21 cellular contexts compared by ENCODE assay signal in genomic region chr2:143675006-143675405, GRCh38.
DNase-seq lines count a peak whose midpoint lies in the region; ATAC-seq, FAIRE-seq and TF ChIP-seq lines count a peak whose summit lies in the region.
"Had no signal": no experiment of that assay in that cellular context is flagged by ENCODE, and none has a peak within 500 bp of the region (broad histone marks: within the 10 kb centered on the region; RNA-seq: fewer than 3 reads in every experiment).

No MANE protein-coding gene starts in this region.

- intact Hi-C loops in activated CD8-positive, alpha-beta T cell treated with anti-CD3 and anti-CD28 coated beads for 36 hours (cut with micrococcal nuclease), result no loop called here

- no peaks in the 10 kb centered on the region for H3K9me3 Mint-ChIP-seq in activated CD8-positive, alpha-beta T cell treated with anti-CD3 and anti-CD28 coated beads for 36 hours
- no peaks in the 10 kb centered on the region for H3K9me3 Mint-ChIP-seq in activated CD8-positive, alpha-beta T cell treated with anti-CD3 and anti-CD28 coated beads, Interleukin-2, amount 10 ng/mL, durations not matched to agents 7 days and 5 days (ENCODE audit: insufficient read depth)
- peaks cover 0 to 8% of the 10 kb centered on the region in 2 donors for H3K9me3 Mint-ChIP-seq in activated naive CD4-positive, alpha-beta T cell treated with anti-CD3 and anti-CD28 coated beads, Interleukin-2, amount 50 U/mL, for 72 hours
- no peaks in the 10 kb centered on the region for H3K9me3 Mint-ChIP-seq in activated naive CD4-positive, alpha-beta T cell treated with anti-CD3 and anti-CD28 coated beads, Interleukin-2, amount 10 ng/mL, durations not matched to agents 7 days and 5 days
- no peaks in the 10 kb centered on the region for H3K9me3 Mint-ChIP-seq in activated T-helper 17 cell treated with anti-CD3 and anti-CD28 coated beads, Interleukin-2, amount 50 U/mL, for 72 hours
- H3K9me3 Mint-ChIP-seq: CD8-positive, alpha-beta T cell; H9 had no signal

- CTCF ChIA-PET in activated CD8-positive, alpha-beta T cell treated with anti-CD3 and anti-CD28 coated beads for 36 hours (lab: Charles Lee), result interaction anchor here (1.2 kb wide), 1 partner anchor 12 kb away, joined by 8 read pairs; no protein-coding TSS in a partner anchor
- CTCF ChIA-PET in activated CD8-positive, alpha-beta T cell treated with anti-CD3 and anti-CD28 coated beads, Interleukin-2, amount 10 ng/mL, durations not matched to agents 7 days and 5 days (lab: Charles Lee), result no interaction called here
- CTCF ChIA-PET in activated naive CD4-positive, alpha-beta T cell treated with anti-CD3 and anti-CD28 coated beads, Interleukin-2, amount 10 ng/mL, durations not matched to agents 7 days and 5 days (lab: Charles Lee), result no interaction called here

- H3K4me1 Mint-ChIP-seq in activated CD8-positive, alpha-beta T cell treated with anti-CD3 and anti-CD28 coated beads for 36 hours (ENCODE audit: low read depth), result peaks cover 23% of the 10 kb centered on the region
- H3K4me1 Mint-ChIP-seq in activated CD8-positive, alpha-beta T cell treated with anti-CD3 and anti-CD28 coated beads, Interleukin-2, amount 10 ng/mL, durations not matched to agents 7 days and 5 days (ENCODE audit: low read depth), result no peaks in the 10 kb centered on the region
- no peaks in the 10 kb centered on the region for H3K4me1 Mint-ChIP-seq in activated naive CD4-positive, alpha-beta T cell treated with anti-CD3 and anti-CD28 coated beads, Interleukin-2, amount 10 ng/mL, durations not matched to agents 7 days and 5 days
- H3K4me1 Mint-ChIP-seq in activated T-helper 17 cell treated with anti-CD3 and anti-CD28 coated beads, Interleukin-2, amount 50 U/mL, for 72 hours, result peaks cover 5% of the 10 kb centered on the region
- H3K4me1 Mint-ChIP-seq: H9 had no signal

- peaks cover 29% of the 10 kb centered on the region for H3K36me3 Mint-ChIP-seq in activated CD8-positive, alpha-beta T cell treated with anti-CD3 and anti-CD28 coated beads for 36 hours (ENCODE audit: low read depth)
- peaks cover 36% of the 10 kb centered on the region for H3K36me3 Mint-ChIP-seq in activated CD8-positive, alpha-beta T cell treated with anti-CD3 and anti-CD28 coated beads, Interleukin-2, amount 10 ng/mL, durations not matched to agents 7 days and 5 days (ENCODE audit: low read depth)
- peaks cover 12 to 32% of the 10 kb centered on the region in 2 donors for H3K36me3 Mint-ChIP-seq in activated naive CD4-positive, alpha-beta T cell treated with anti-CD3 and anti-CD28 coated beads, Interleukin-2, amount 50 U/mL, for 72 hours
- H3K36me3 Mint-ChIP-seq in activated naive CD4-positive, alpha-beta T cell treated with anti-CD3 and anti-CD28 coated beads, Interleukin-2, amount 10 ng/mL, durations not matched to agents 7 days and 5 days, result peaks cover 48% of the 10 kb centered on the region
- peaks cover 47% of the 10 kb centered on the region for H3K36me3 Mint-ChIP-seq in activated T-helper 17 cell treated with anti-CD3 and anti-CD28 coated beads, Interleukin-2, amount 50 U/mL, for 72 hours (ENCODE audit: low read depth)

- H3K27ac Mint-ChIP-seq in activated CD8-positive, alpha-beta T cell treated with anti-CD3 and anti-CD28 coated beads for 36 hours, result peak overlapping the region; percentile 3
- H3K27ac Mint-ChIP-seq in activated CD8-positive, alpha-beta T cell treated with anti-CD3 and anti-CD28 coated beads, Interleukin-2, amount 10 ng/mL, durations not matched to agents 7 days and 5 days, result no peak overlapping the region
- no peak overlapping the region for H3K27ac Mint-ChIP-seq in activated naive CD4-positive, alpha-beta T cell treated with anti-CD3 and anti-CD28 coated beads, Interleukin-2, amount 50 U/mL, for 72 hours
- H3K27ac Mint-ChIP-seq in activated naive CD4-positive, alpha-beta T cell treated with anti-CD3 and anti-CD28 coated beads, Interleukin-2, amount 10 ng/mL, durations not matched to agents 7 days and 5 days, result no peak overlapping the region
- peak overlapping the region; percentile 1 for H3K27ac Mint-ChIP-seq in activated T-helper 17 cell treated with anti-CD3 and anti-CD28 coated beads, Interleukin-2, amount 50 U/mL, for 72 hours
- H3K27ac Mint-ChIP-seq: CD8-positive, alpha-beta T cell; H9 had no signal

- TF ChIP-seq CTCF in activated CD8-positive, alpha-beta T cell treated with anti-CD3 and anti-CD28 coated beads for 36 hours (IDR thresholded peaks at IDR 0.05), result no peak

- no peak for DNase-seq in activated CD8-positive, alpha-beta T cell treated with anti-CD3 and anti-CD28 coated beads for 36 hours
- no peak for DNase-seq in activated CD8-positive, alpha-beta T cell treated with anti-CD3 and anti-CD28 coated beads, Interleukin-2, amount 10 ng/mL, durations not matched to agents 7 days and 5 days
- no peak for DNase-seq in activated naive CD4-positive, alpha-beta T cell treated with anti-CD3 and anti-CD28 coated beads, Interleukin-2, amount 50 U/mL, for 72 hours (ENCODE audit: low spot score in 2 of 2)
- DNase-seq in activated naive CD4-positive, alpha-beta T cell treated with anti-CD3 and anti-CD28 coated beads, Interleukin-2, amount 10 ng/mL, durations not matched to agents 7 days and 5 days, result no peak
- DNase-seq in GM18507 (ENCODE audit: extremely low spot score, insufficient read length, low read depth), result no peak
- DNase-seq in AG08395 (ENCODE audit: low spot score), result no peak
- DNase-seq: BE2C; CD8-positive, alpha-beta T cell; COR-L47; DMS153; DMS79 treated with DMSO at 0.1 percent for 48 hours; EL; GOT3; H9 had no signal

- peak; percentile 27 for ATAC-seq in activated CD8-positive, alpha-beta T cell treated with anti-CD3 and anti-CD28 coated beads for 36 hours
- no peak for ATAC-seq in activated CD8-positive, alpha-beta T cell treated with anti-CD3 and anti-CD28 coated beads, Interleukin-2, amount 10 ng/mL, durations not matched to agents 7 days and 5 days
- peak; percentile 26 to 72 for ATAC-seq in activated naive CD4-positive, alpha-beta T cell treated with anti-CD3 and anti-CD28 coated beads, Interleukin-2, amount 50 U/mL, for 72 hours
- peak; percentile 66 for ATAC-seq in activated T-helper 17 cell treated with anti-CD3 and anti-CD28 coated beads, Interleukin-2, amount 50 U/mL, for 72 hours (replicated peaks)
- ATAC-seq: CD8-positive, alpha-beta T cell; HepG2 had no signal

- FAIRE-seq in GM18507 (lab: Jason Lieb, UNC), result peak; percentile 33
- FAIRE-seq: A204.1, D721Med, G401.6, GM12891, HepG2, HTR-8/SVneo had no signal

- POLR2A ChIA-PET in activated CD8-positive, alpha-beta T cell treated with anti-CD3 and anti-CD28 coated beads for 36 hours (lab: Charles Lee), result no interaction called here
- POLR2A ChIA-PET in activated CD8-positive, alpha-beta T cell treated with anti-CD3 and anti-CD28 coated beads, Interleukin-2, amount 10 ng/mL, durations not matched to agents 7 days and 5 days (lab: Charles Lee), result no interaction called here

- H3K4me3 Mint-ChIP-seq in activated CD8-positive, alpha-beta T cell treated with anti-CD3 and anti-CD28 coated beads for 36 hours, result no peak overlapping the region
- H3K4me3 Mint-ChIP-seq in activated CD8-positive, alpha-beta T cell treated with anti-CD3 and anti-CD28 coated beads, Interleukin-2, amount 10 ng/mL, durations not matched to agents 7 days and 5 days, result no peak overlapping the region
- no peak overlapping the region for H3K4me3 Mint-ChIP-seq in activated naive CD4-positive, alpha-beta T cell treated with anti-CD3 and anti-CD28 coated beads, Interleukin-2, amount 10 ng/mL, durations not matched to agents 7 days and 5 days
- no peak overlapping the region for H3K4me3 Mint-ChIP-seq in activated T-helper 17 cell treated with anti-CD3 and anti-CD28 coated beads, Interleukin-2, amount 50 U/mL, for 72 hours
- H3K4me3 Mint-ChIP-seq: CD8-positive, alpha-beta T cell; H9 had no signal

- H3K27me3 Mint-ChIP-seq in activated CD8-positive, alpha-beta T cell treated with anti-CD3 and anti-CD28 coated beads for 36 hours, result no peaks in the 10 kb centered on the region
- H3K27me3 Mint-ChIP-seq in activated CD8-positive, alpha-beta T cell treated with anti-CD3 and anti-CD28 coated beads, Interleukin-2, amount 10 ng/mL, durations not matched to agents 7 days and 5 days (ENCODE audit: low read depth), result no peaks in the 10 kb centered on the region
- H3K27me3 Mint-ChIP-seq in activated naive CD4-positive, alpha-beta T cell treated with anti-CD3 and anti-CD28 coated beads, Interleukin-2, amount 10 ng/mL, durations not matched to agents 7 days and 5 days, result no peaks in the 10 kb centered on the region
- H3K27me3 Mint-ChIP-seq in activated T-helper 17 cell treated with anti-CD3 and anti-CD28 coated beads, Interleukin-2, amount 50 U/mL, for 72 hours, result no peaks in the 10 kb centered on the region

Comparison
In these comparisons a context has a peak if more than half of its experiments do, and no peak if none do; other contexts are left out.
1. H3K27ac Mint-ChIP-seq: peak in activated CD8-positive, alpha-beta T cell treated with anti-CD3 and anti-CD28 coated beads for 36 hours (single experiment) and activated T-helper 17 cell treated with anti-CD3 and anti-CD28 coated beads, Interleukin-2, amount 50 U/mL, for 72 hours (single experiment); none in activated CD8-positive, alpha-beta T cell treated with anti-CD3 and anti-CD28 coated beads, Interleukin-2, amount 10 ng/mL, durations not matched to agents 7 days and 5 days (single experiment), activated naive CD4-positive, alpha-beta T cell treated with anti-CD3 and anti-CD28 coated beads, Interleukin-2, amount 50 U/mL, for 72 hours (0 of 2) and activated naive CD4-positive, alpha-beta T cell treated with anti-CD3 and anti-CD28 coated beads, Interleukin-2, amount 10 ng/mL, durations not matched to agents 7 days and 5 days (single experiment).